22 cellular contexts compared by ENCODE assay signal in the genomic region with DNA sequence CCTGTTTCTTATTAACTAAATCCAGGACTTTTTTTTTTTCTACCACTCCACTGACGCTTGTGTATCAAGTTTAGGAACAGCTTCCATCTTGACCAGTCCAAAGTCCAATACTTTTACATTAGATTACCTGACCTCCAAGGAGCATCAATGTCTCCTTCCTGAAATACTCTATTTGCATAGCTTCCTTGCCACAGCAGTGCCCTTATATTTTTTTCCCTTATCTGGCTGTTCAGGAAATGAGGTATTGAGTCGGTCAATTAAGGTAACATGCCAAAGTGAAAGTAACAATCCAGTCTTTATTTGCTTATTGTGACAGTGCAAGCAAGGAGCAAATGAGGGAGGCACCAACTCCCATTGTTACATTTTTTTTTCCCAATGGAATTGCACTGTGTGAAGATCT.
A peak's percentile ranks its signal among the peaks of the same experiment; 100 is the strongest.
DNase-seq lines count a peak whose midpoint lies in the region; TF ChIP-seq lines count a peak whose summit lies in the region.
"Had no signal": no experiment of that assay in that cellular context is flagged by ENCODE, and none has a peak within 500 bp of the region (broad histone marks: within the 10 kb centered on the region; RNA-seq: fewer than 3 reads in every experiment).

No MANE protein-coding gene starts in this region.

- TF ChIP-seq CTCF in C4-2B (conservative IDR thresholded peaks at IDR 0.05) (no peak), HFFc6 (IDR thresholded peaks at IDR 0.05) (no peak), suprapubic skin (IDR thresholded peaks at IDR 0.05) (no peak)

- no peak overlapping the region for H3K23ac ChIP-seq in mesendoderm (ENCODE audit: low read length)

- H3K18ac ChIP-seq in mesendoderm (ENCODE audit: low read length), result no peak overlapping the region

- H3K56ac ChIP-seq in mesendoderm (ENCODE audit: low read length), result no peak overlapping the region

- H3K27ac Mint-ChIP-seq in HFFc6, result no peak overlapping the region
- H3K27ac Mint-ChIP-seq: activated naive CD8-positive, alpha-beta T cell; activated T-helper 17 cell treated with anti-CD3 and anti-CD28 coated beads, Interleukin-2, amount 50 U/mL, for 72 hours had no signal

- no peak overlapping the region for H2AK5ac ChIP-seq in mesendoderm (ENCODE audit: low read length)

- no peaks in the 10 kb centered on the region for H3K36me3 Mint-ChIP-seq in HFFc6 (ENCODE audit: low read depth)
- H3K36me3 Mint-ChIP-seq: activated naive CD8-positive, alpha-beta T cell had no signal

- peaks cover 16% of the 10 kb centered on the region for H3K9me3 Mint-ChIP-seq in HFFc6
- H3K9me3 Mint-ChIP-seq: activated T-helper 17 cell treated with anti-CD3 and anti-CD28 coated beads, Interleukin-2, amount 50 U/mL, for 72 hours had no signal

- TF ChIP-seq EP300 in suprapubic skin (IDR thresholded peaks at IDR 0.05), result no peak

- H3K79me2 ChIP-seq in mesendoderm (ENCODE audit: control insufficient read depth, insufficient read depth, low read length), result no peaks in the 10 kb centered on the region

- no peak overlapping the region for H2BK15ac ChIP-seq in mesendoderm (replicated peaks; ENCODE audit: low read depth)

- no CpG with 5 or more reads among the region's 2 CpGs for WGBS in mesendoderm (ENCODE audit: extremely low coverage, insufficient coverage, low lambda C conversion rate)
- 87% methylated on average over 2 of the region's 2 CpGs for WGBS in suprapubic skin

- DNase-seq in HT1080 (ENCODE audit: low read depth) (peak; percentile 42), OCI-M1 (lab: John Stamatoyannopoulos, UW) (peak; percentile 29), mesendoderm (peak; percentile 1), iPS-NIHi7 (ENCODE audit: extremely low spot score) (no peak), HFFc6 (no peak), suprapubic skin (ENCODE audit: low spot score in 2 of 2) (no peak)
- DNase-seq: activated CD4-positive, alpha-beta T cell treated with anti-CD3 and anti-CD28 coated beads, Interleukin-2, amount 50 U/mL, for 4 hours; activated CD4-positive, CD25-positive, alpha-beta regulatory T cell; activated CD8-positive, alpha-beta memory T cell treated with anti-CD3 and anti-CD28 coated beads, Interleukin-2, amount 50 U/mL, for 4 hours; C1 segment of cervical spinal cord; central memory CD4-positive, alpha-beta T cell; islet precursor cell; MV-4-11; NCI-H1694; NCI-H2227 treated with DMSO at 0.1 percent for 48 hours; SHP77; stimulated activated CD4-positive, alpha-beta T cell treated with anti-CD3 and anti-CD28 coated beads, Interleukin-1b, Interleukin-23, amount 100 ng/mL, for 48 hours; upper lobe of right lung had no signal

- H3K4me1 ChIP-seq in mesendoderm (ENCODE audit: control insufficient read depth, low read depth, low read length) (no peaks in the 10 kb centered on the region), suprapubic skin (no peaks in the 10 kb centered on the region)
- H3K4me1 ChIP-seq: ascending aorta, upper lobe of right lung had no signal

- no peak overlapping the region for H2BK120ac ChIP-seq in mesendoderm (ENCODE audit: low read depth, low read length)

- H3K27me3 Mint-ChIP-seq in HFFc6 (ENCODE audit: insufficient read depth), result no peaks in the 10 kb centered on the region
- H3K27me3 Mint-ChIP-seq: activated naive CD8-positive, alpha-beta T cell; activated T-helper 17 cell treated with anti-CD3 and anti-CD28 coated beads, Interleukin-2, amount 50 U/mL, for 72 hours had no signal

- no peak overlapping the region for H3K9ac ChIP-seq in mesendoderm (ENCODE audit: low read length)

- no peaks in the 10 kb centered on the region for H3K4me1 Mint-ChIP-seq in HFFc6 (ENCODE audit: low read depth)
- H3K4me1 Mint-ChIP-seq: activated T-helper 17 cell treated with anti-CD3 and anti-CD28 coated beads, Interleukin-2, amount 50 U/mL, for 72 hours had no signal

- no peak overlapping the region for H3K4me2 ChIP-seq in mesendoderm (ENCODE audit: low read length)

- no peak for TF ChIP-seq POLR2A in suprapubic skin (IDR thresholded peaks at IDR 0.05)

- H2BK5ac ChIP-seq in mesendoderm (ENCODE audit: low read length), result no peak overlapping the region

- H3K27ac ChIP-seq in C4-2B (peak overlapping the region; percentile 66; the same call in 1 of the 2 replicates), mesendoderm (ENCODE audit: low read depth, low read length) (no peak overlapping the region), suprapubic skin (no peak overlapping the region)
- H3K27ac ChIP-seq: ascending aorta, upper lobe of right lung had no signal

- no peak overlapping the region for H4K5ac ChIP-seq in mesendoderm (ENCODE audit: low read length)

- no peaks in the 10 kb centered on the region for H3K36me3 ChIP-seq in mesendoderm (ENCODE audit: control insufficient read depth, insufficient read depth, low read length)
- no peaks in the 10 kb centered on the region for H3K36me3 ChIP-seq in suprapubic skin
- H3K36me3 ChIP-seq: ascending aorta, upper lobe of right lung had no signal

- no peaks in the 10 kb centered on the region for H3K27me3 ChIP-seq in mesendoderm (ENCODE audit: insufficient read depth, low read length, poor library complexity)
- no peaks in the 10 kb centered on the region for H3K27me3 ChIP-seq in suprapubic skin
- H3K27me3 ChIP-seq: ascending aorta, upper lobe of right lung had no signal

- no peak overlapping the region for H4K8ac ChIP-seq in mesendoderm (ENCODE audit: low read depth, low read length)

- H3K4me3 Mint-ChIP-seq in HFFc6, result no peak overlapping the region
- H3K4me3 Mint-ChIP-seq: activated naive CD8-positive, alpha-beta T cell; activated T-helper 17 cell treated with anti-CD3 and anti-CD28 coated beads, Interleukin-2, amount 50 U/mL, for 72 hours had no signal

- peaks cover 3% of the 10 kb centered on the region for H3K9me3 ChIP-seq in suprapubic skin
- H3K9me3 ChIP-seq: ascending aorta, upper lobe of right lung had no signal

- no peak overlapping the region for H3K4ac ChIP-seq in mesendoderm (ENCODE audit: low read depth, low read length)

- H3K4me3 ChIP-seq in mesendoderm (ENCODE audit: low read length) (no peak overlapping the region), suprapubic skin (no peak overlapping the region)
- H3K4me3 ChIP-seq: ascending aorta, upper lobe of right lung had no signal

- H3K79me1 ChIP-seq in mesendoderm (ENCODE audit: low read length), result no peaks in the 10 kb centered on the region

Comparison
In these comparisons a context has a peak if more than half of its experiments do, and no peak if none do; other contexts are left out.
1. DNase-seq: peak in HT1080 (single experiment), OCI-M1 (single experiment) and mesendoderm (single experiment); none in iPS-NIHi7 (single experiment), HFFc6 (single experiment) and suprapubic skin (0 of 2).